ENCODE assay signal across 25 cellular contexts in the genomic region with DNA sequence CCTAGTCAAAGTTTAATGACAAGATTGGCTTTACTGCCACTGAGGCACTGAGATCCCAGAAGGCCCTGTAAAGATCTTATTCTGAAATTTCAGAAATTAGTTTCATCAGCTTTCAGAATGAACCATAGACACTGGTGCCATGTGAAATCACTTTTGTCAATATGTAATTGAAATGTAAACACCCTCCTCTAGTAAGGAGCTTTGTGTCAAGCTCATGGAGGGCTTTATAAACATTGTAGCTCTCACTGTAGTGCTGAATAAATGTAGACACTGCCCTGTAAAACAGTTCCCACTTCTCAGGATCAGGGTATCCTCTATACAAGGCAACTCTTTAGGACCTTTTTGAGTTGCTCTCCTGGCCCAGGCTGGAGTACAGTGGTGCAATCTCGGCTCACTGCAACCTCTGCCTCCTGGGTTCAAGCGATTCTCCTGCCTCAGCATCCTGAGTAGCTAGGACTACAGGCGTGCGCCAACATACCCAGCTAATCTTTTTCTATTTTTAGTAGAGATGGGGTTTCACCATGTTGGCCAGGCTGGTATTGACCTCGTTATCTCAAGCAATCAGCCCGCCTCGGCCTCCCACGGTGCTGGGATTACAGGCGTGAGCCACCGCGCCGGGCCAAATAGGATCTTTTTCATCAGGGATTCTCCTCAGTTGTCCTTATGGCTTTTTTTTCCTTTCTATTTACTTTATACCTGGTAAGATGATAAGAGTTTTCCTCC.
A peak's percentile ranks its signal among the peaks of the same experiment; 100 is the strongest.
DNase-seq lines count a peak whose midpoint lies in the region; ATAC-seq and TF ChIP-seq lines count a peak whose summit lies in the region.
"Had no signal": no experiment of that assay in that cellular context is flagged by ENCODE, and none has a peak within 500 bp of the region (broad histone marks: within the 10 kb centered on the region; RNA-seq: fewer than 3 reads in every experiment).

No MANE protein-coding gene starts in this region.

- H2BK15ac ChIP-seq in mesendoderm (replicated peaks; ENCODE audit: low read depth), result no peak overlapping the region

- H3K4me1 ChIP-seq in mesendoderm (ENCODE audit: control insufficient read depth, low read depth, low read length), result peaks cover 2% of the 10 kb centered on the region
- H3K4me1 ChIP-seq: left ventricle myocardium inferior had no signal

- H3K79me2 ChIP-seq in mesendoderm (ENCODE audit: control insufficient read depth, insufficient read depth, low read length), result no peaks in the 10 kb centered on the region

- WGBS in mesendoderm (ENCODE audit: extremely low coverage, insufficient coverage, low lambda C conversion rate), result no CpG with 5 or more reads among the region's 12 CpGs

- no peak overlapping the region for H4K8ac ChIP-seq in mesendoderm (ENCODE audit: low read depth, low read length)

- peak overlapping the region; percentile 18 for H3K18ac ChIP-seq in mesendoderm (ENCODE audit: low read length)

- H3K27ac ChIP-seq in mesendoderm (ENCODE audit: low read depth, low read length) (peak overlapping the region; percentile 37), dorsolateral prefrontal cortex (no peak overlapping the region)
- H3K27ac ChIP-seq: left ventricle myocardium inferior, PC-9, thoracic aorta had no signal

- intact Hi-C loops in dorsolateral prefrontal cortex (cut with DNase I), result no loop called here

- no peak for TF ChIP-seq CTCF in dorsolateral prefrontal cortex (IDR thresholded peaks at IDR 0.05 in 54 of 56, conservative IDR thresholded peaks at IDR 0.05 in 2 of 56; ENCODE audit: low read depth in 1 of 56, partially characterized antibody in 56 of 56)

- no peak overlapping the region for H3K9ac ChIP-seq in mesendoderm (ENCODE audit: low read length)

- H3K4me2 ChIP-seq in mesendoderm (ENCODE audit: low read length), result no peak overlapping the region
- H3K4me2 ChIP-seq: PC-9 had no signal

- ATAC-seq in GM18858 (IDR thresholded peaks at IDR 0.05; ENCODE audit: unreplicated experiment), result no peak
- ATAC-seq: activated T-cell treated with anti-CD3 and anti-CD28 coated beads, Interleukin-2, amount 50 U/mL, for 72 hours; naive thymus-derived CD4-positive, alpha-beta T cell; Right ventricle myocardium inferior; stimulated activated naive CD8-positive, alpha-beta T cell treated with anti-CD3 and anti-CD28 coated beads, Interleukin-15, Interleukin-2, amounts not matched to agents 100 U/mL and 50 U/mL, for 24 hours had no signal

- H3K56ac ChIP-seq in mesendoderm (ENCODE audit: low read length), result no peak overlapping the region

- H2BK5ac ChIP-seq in mesendoderm (ENCODE audit: low read length), result peak overlapping the region; percentile 64

- no peaks in the 10 kb centered on the region for H3K36me3 ChIP-seq in mesendoderm (ENCODE audit: control insufficient read depth, insufficient read depth, low read length)
- H3K36me3 ChIP-seq: left ventricle myocardium inferior, thoracic aorta had no signal

- H3K4me3 ChIP-seq in mesendoderm (ENCODE audit: low read length) (no peak overlapping the region), dorsolateral prefrontal cortex (no peak overlapping the region)
- H3K4me3 ChIP-seq: left ventricle myocardium inferior, PC-9, thoracic aorta had no signal

- DNase-seq in DMS53 (lab: John Stamatoyannopoulos, UW), result peak; percentile 91
- DNase-seq in NCI-H1930 (lab: John Stamatoyannopoulos, UW), result peak; percentile 25 to 76
- peak; percentile 96 for DNase-seq in NCI-H748 treated with DMSO at 0.1 percent for 48 hours (lab: John Stamatoyannopoulos, UW)
- DNase-seq in mesendoderm, result peak; percentile 66
- no peak for DNase-seq in NAMALWA (ENCODE audit: low spot score)
- no peak for DNase-seq in dorsolateral prefrontal cortex
- DNase-seq in dermis blood vessel endothelial cell, result no peak
- DNase-seq: activated CD4-positive, alpha-beta T cell treated with anti-CD3 and anti-CD28 coated beads, Interleukin-2, amount 50 U/mL, for 4 hours; activated CD4-positive, CD25-positive, alpha-beta regulatory T cell; activated naive CD4-positive, alpha-beta T cell treated with Interleukin-2 at 50 U/mL for 16 hours; activated T-cell treated with anti-CD3 and anti-CD28 coated beads, Interleukin-2, amount 50 U/mL, for 72 hours; cerebellar nuclear complex; GOT3; HFFc6; IMR-90; left ventricle myocardium inferior; naive thymus-derived CD4-positive, alpha-beta T cell; NK-92 treated with Interleukin-12 subunit alpha and Interleukin-12 subunit beta, amount 100 ng/mL, for 24 hours; occipital lobe; PC-9; stimulated activated naive CD8-positive, alpha-beta T cell treated with anti-CD3 and anti-CD28 coated beads, Interleukin-15, Interleukin-2, amounts not matched to agents 100 U/mL and 50 U/mL, for 24 hours; T-helper 9 cell had no signal

- no peak overlapping the region for H2BK120ac ChIP-seq in mesendoderm (ENCODE audit: low read depth, low read length)

- H4K5ac ChIP-seq in mesendoderm (ENCODE audit: low read length), result no peak overlapping the region

- H2AK5ac ChIP-seq in mesendoderm (ENCODE audit: low read length), result no peak overlapping the region

- H3K27me3 ChIP-seq in mesendoderm (ENCODE audit: insufficient read depth, low read length, poor library complexity), result no peaks in the 10 kb centered on the region
- peaks cover 0 to 5% (median 0%) of the 10 kb centered on the region in 45 donors for H3K27me3 ChIP-seq in dorsolateral prefrontal cortex

- H3K23ac ChIP-seq in mesendoderm (ENCODE audit: low read length), result no peak overlapping the region

- H3K79me1 ChIP-seq in mesendoderm (ENCODE audit: low read length), result no peaks in the 10 kb centered on the region

- H3K4ac ChIP-seq in mesendoderm (ENCODE audit: low read depth, low read length), result no peak overlapping the region

Comparison
In these comparisons a context has a peak if more than half of its experiments do, and no peak if none do; other contexts are left out.
1. DNase-seq: peak in DMS53 (single experiment), NCI-H1930 (2 of 2), NCI-H748 treated with DMSO at 0.1 percent for 48 hours (single experiment) and mesendoderm (single experiment); none in NAMALWA (single experiment), dorsolateral prefrontal cortex (0 of 10) and dermis blood vessel endothelial cell (single experiment).